12 cellular contexts compared by ENCODE assay signal in genomic region chr19:47105874-47106273, GRCh38. TPM values are rescaled to one million over a fixed set of nuclear protein-coding genes. Genes with fewer than 3 reads are reported as not detected.
DNase-seq lines count a peak whose midpoint lies in the region; ATAC-seq and TF ChIP-seq lines count a peak whose summit lies in the region.
"Had no signal": no experiment of that assay in that cellular context is flagged by ENCODE, and none has a peak within 500 bp of the region (broad histone marks: within the 10 kb centered on the region; RNA-seq: fewer than 3 reads in every experiment).

No MANE protein-coding gene starts in this region.

- TF ChIP-seq POLR2A in sigmoid colon (IDR thresholded peaks at IDR 0.05), result no peak

- ATAC-seq in T-cell (replicated peaks in 1 of 4) (no peak), sciatic nerve (no peak), GM19023 (IDR thresholded peaks at IDR 0.05; ENCODE audit: unreplicated experiment) (no peak)
- ATAC-seq: activated T-cell treated with anti-CD3 and anti-CD28 coated beads, Interleukin-2, amount 50 U/mL, for 4 hours had no signal

- no peaks in the 10 kb centered on the region for H3K9me3 ChIP-seq in CD8-positive, alpha-beta memory T cell (ENCODE audit: low read length)
- H3K9me3 ChIP-seq in sigmoid colon, result no peaks in the 10 kb centered on the region

- WGBS in sigmoid colon, 2 donors, result 68 to 71% methylated on average over 2 of the region's 2 CpGs

- CTCF ChIA-PET in CD8-positive, alpha-beta memory T cell (lab: Charles Lee), result interaction anchor here (1.0 to 1.8 kb wide), 4 partner anchors 10 to 26 kb away, joined by 3 to 6 read pairs (median 4); no protein-coding TSS in a partner anchor
- CTCF ChIA-PET in T-cell (lab: Charles Lee), result interaction anchor here in 1 of 2 donors (1.0 kb wide), 1 partner anchor 28 kb away, joined by 3 read pairs; no protein-coding TSS in a partner anchor

- H3K4me3 ChIP-seq in CD8-positive, alpha-beta memory T cell (ENCODE audit: low read length), result no peak overlapping the region
- no peak overlapping the region for H3K4me3 ChIP-seq in sigmoid colon

- peak overlapping the region; percentile 20 to 99 (median 88) for H3K27ac Mint-ChIP-seq in CD8-positive, alpha-beta memory T cell
- H3K27ac Mint-ChIP-seq in T-cell, result peak overlapping the region; percentile 99 to 100

- H3K4me3 Mint-ChIP-seq in CD8-positive, alpha-beta memory T cell, result peak overlapping the region in 1 of 7 donors; percentile 33
- H3K4me3 Mint-ChIP-seq in T-cell, result peak overlapping the region in 1 of 3 donors; percentile 95

- no peak for TF ChIP-seq EP300 in sigmoid colon (IDR thresholded peaks at IDR 0.05)

- peaks cover 59 to 79% (median 78%) of the 10 kb centered on the region in 3 donors for H3K4me1 Mint-ChIP-seq in CD8-positive, alpha-beta memory T cell
- peaks cover 68 to 80% (median 76%) of the 10 kb centered on the region in 3 donors for H3K4me1 Mint-ChIP-seq in T-cell

- H3K27ac ChIP-seq in CD8-positive, alpha-beta memory T cell (ENCODE audit: low read depth, low read length), result no peak overlapping the region
- H3K27ac ChIP-seq in epithelial cell of prostate (peak overlapping the region; percentile 99), sigmoid colon (peak overlapping the region; percentile 97 to 100 (median 100))

- intact Hi-C loops in sigmoid colon (cut with DNase I), result no loop called here
- intact Hi-C loops in sciatic nerve (cut with DNase I), result no loop called here

- no peaks in the 10 kb centered on the region for H3K9me3 Mint-ChIP-seq in CD8-positive, alpha-beta memory T cell
- no peaks in the 10 kb centered on the region for H3K9me3 Mint-ChIP-seq in T-cell
- H3K9me3 Mint-ChIP-seq: activated T-cell treated with anti-CD3 and anti-CD28 coated beads, Interleukin-2, amount 50 U/mL, for 4 hours had no signal

- POLR2A ChIA-PET in CD8-positive, alpha-beta memory T cell (lab: Charles Lee), result no interaction called here
- POLR2A ChIA-PET in T-cell (lab: Charles Lee), result no interaction called here

- DNase-seq in CD8-positive, alpha-beta memory T cell, result no peak
- no peak for DNase-seq in T-cell
- no peak for DNase-seq in epithelial cell of prostate (ENCODE audit: low read depth, low spot score)
- DNase-seq in sigmoid colon, result no peak
- DNase-seq in HUDEP-2 (lab: John Stamatoyannopoulos, UW; ENCODE audit: unreplicated experiment in 76 of 76), result no peak
- no peak for DNase-seq in sciatic nerve (ENCODE audit: low spot score)
- DNase-seq in EL, result no peak
- DNase-seq: activated T-cell treated with anti-CD3 and anti-CD28 coated beads, Interleukin-2, amount 50 U/mL, for 4 hours; DMS 273 treated with DMSO at 0.1 percent for 48 hours; NCI-H1694; stimulated activated CD4-positive, alpha-beta T cell treated with anti-CD3 and anti-CD28 coated beads, Interleukin-15, amount 100 ng/mL, for 24 hours had no signal

- H3K4me1 ChIP-seq in CD8-positive, alpha-beta memory T cell (ENCODE audit: insufficient read depth, low read length), result peaks cover 59% of the 10 kb centered on the region
- H3K4me1 ChIP-seq in sigmoid colon, result peaks cover 0 to 83% (median 76%) of the 10 kb centered on the region in 4 donors

- peaks cover 8% of the 10 kb centered on the region for H3K36me3 ChIP-seq in CD8-positive, alpha-beta memory T cell (ENCODE audit: insufficient read depth, low read length)
- H3K36me3 ChIP-seq in sigmoid colon, result no peaks in the 10 kb centered on the region

- H3K27me3 ChIP-seq in CD8-positive, alpha-beta memory T cell (ENCODE audit: insufficient read depth, low read length, poor library complexity, severe bottlenecking), result no peaks in the 10 kb centered on the region
- H3K27me3 ChIP-seq in sigmoid colon, result no peaks in the 10 kb centered on the region

- H3K27me3 Mint-ChIP-seq in CD8-positive, alpha-beta memory T cell, result no peaks in the 10 kb centered on the region
- no peaks in the 10 kb centered on the region for H3K27me3 Mint-ChIP-seq in T-cell

- peaks cover 8 to 35% (median 12%) of the 10 kb centered on the region in 3 donors for H3K36me3 Mint-ChIP-seq in CD8-positive, alpha-beta memory T cell
- peaks cover 20% of the 10 kb centered on the region for H3K36me3 Mint-ChIP-seq in T-cell

- no peak for TF ChIP-seq CTCF in sigmoid colon (IDR thresholded peaks at IDR 0.05)

RNA-seq across cellular contexts. Expression of gene ZC3H4, which starts 7.7 kb away (rescaled TPM):
- 10 to 100 TPM; 90.3 to 99.6 TPM for total RNA-seq in CD8-positive, alpha-beta memory T cell
- 3.2 TPM for polyA plus RNA-seq in CD8-positive, alpha-beta memory T cell
- 10 to 100 TPM; 64.0 to 81.4 (median 72.3) TPM for total RNA-seq in T-cell
- 10 to 100 TPM; 19.3 to 25.3 (median 21.8) TPM for total RNA-seq in sigmoid colon
- polyA plus RNA-seq in sigmoid colon, result 10 to 100 TPM in 1 of 3 donors, 1 to 10 TPM in 2; 5.4 to 21.9 (median 6.7) TPM
- 50.4 TPM for total RNA-seq in sciatic nerve

RNA-seq across cellular contexts. Expression of gene SAE1, which starts 24.8 kb away (rescaled TPM):
- 100 to 1,000 TPM; 167 to 172 TPM for total RNA-seq in CD8-positive, alpha-beta memory T cell
- polyA plus RNA-seq in CD8-positive, alpha-beta memory T cell, result 107 TPM
- total RNA-seq in T-cell (10 to 100 TPM; 42.6 to 54.9 (median 44.0) TPM), sigmoid colon (100 to 1,000 TPM; 109 to 191 (median 161) TPM), sciatic nerve (41.8 TPM)
- 10 to 100 TPM; 50.5 to 82.6 (median 57.3) TPM for polyA plus RNA-seq in sigmoid colon

RNA-seq across cellular contexts. Expression of gene TMEM160, which starts 57.5 kb away (rescaled TPM):
- 10 to 100 TPM; 52.9 to 57.3 TPM for total RNA-seq in CD8-positive, alpha-beta memory T cell
- polyA plus RNA-seq in CD8-positive, alpha-beta memory T cell, result 136 TPM
- total RNA-seq in T-cell, result 10 to 100 TPM; 26.6 to 49.0 (median 46.8) TPM
- 10 to 100 TPM; 19.9 to 33.2 (median 23.8) TPM for total RNA-seq in sigmoid colon
- 10 to 100 TPM in 1 of 3 donors, 1 to 10 TPM in 2; 3.0 to 14.5 (median 4.6) TPM for polyA plus RNA-seq in sigmoid colon
- total RNA-seq in sciatic nerve, result 19.3 TPM
